ENCODE assay signal across 2 cellular contexts in genomic region chr1:162081316-162081715, GRCh38.
TF ChIP-seq lines count a peak whose summit lies in the region.

No MANE protein-coding gene starts in this region.

TF ChIP-seq in HCT116, 20 proteins besides CTCF, POLR2A, EP300 and RAD21:
- TF ChIP-seq CEBPB (IDR thresholded peaks at IDR 0.05; ENCODE audit: low read depth), result peak; percentile 26; the same call in 1 of the 2 replicates
- no peak for TF ChIP-seq EGR1 (IDR thresholded peaks at IDR 0.05; ENCODE audit: low read depth)
- TF ChIP-seq SP1 (IDR thresholded peaks at IDR 0.05; ENCODE audit: low read depth), result peak; percentile 48
- no peak for TF ChIP-seq YY1 (IDR thresholded peaks at IDR 0.05; ENCODE audit: extremely low read depth, insufficient replicate concordance, low read depth, low read length)
- TF ChIP-seq POLR2AphosphoS5 (IDR thresholded peaks at IDR 0.05; ENCODE audit: low read depth, low read length), result peak; percentile 33; the same call in 1 of the 2 replicates
- TF ChIP-seq ATF3 (IDR thresholded peaks at IDR 0.05), result no peak
- no peak for TF ChIP-seq ZNF274 (IDR thresholded peaks at IDR 0.05; ENCODE audit: low read depth, low read length)
- TF ChIP-seq TCF7L2 (IDR thresholded peaks at IDR 0.05; ENCODE audit: borderline replicate concordance, extremely low read depth, insufficient read depth, insufficient read length), result peak; percentile 19
- peak; percentile 68 for TF ChIP-seq FOSL1 (IDR thresholded peaks at IDR 0.05; ENCODE audit: low read depth)
- TF ChIP-seq CBX3 (IDR thresholded peaks at IDR 0.05; ENCODE audit: low read depth), result no peak; the same call in 1 of the 2 replicates
- peak; percentile 44; the same call in 1 of the 2 replicates for TF ChIP-seq MAX (IDR thresholded peaks at IDR 0.05)
- TF ChIP-seq JUND (IDR thresholded peaks at IDR 0.05), result peak; percentile 31

TF ChIP-seq in endothelial cell of umbilical vein, 7 proteins besides CTCF, POLR2A, EP300 and RAD21:
- TF ChIP-seq EZH2 (IDR thresholded peaks at IDR 0.05; ENCODE audit: borderline replicate concordance, low read depth, low read length, severe bottlenecking), result no peak
- peak; percentile 94 for TF ChIP-seq GATA2 (IDR thresholded peaks at IDR 0.05; ENCODE audit: insufficient read depth, insufficient read length, low read depth, low read length)
- no peak for TF ChIP-seq MYC (IDR thresholded peaks at IDR 0.05; ENCODE audit: low read depth, low read length)
- TF ChIP-seq JUN (IDR thresholded peaks at IDR 0.05; ENCODE audit: borderline replicate concordance, insufficient read depth, insufficient read length, low read depth), result peak; percentile 36
- peak; percentile 65 for TF ChIP-seq FOS (IDR thresholded peaks at IDR 0.05; ENCODE audit: borderline replicate concordance, insufficient read depth, low read length)
- TF ChIP-seq POLR2AphosphoS5 (IDR thresholded peaks at IDR 0.05; ENCODE audit: insufficient read depth, low read depth, low read length), result peak; percentile 71
- TF ChIP-seq MAX (IDR thresholded peaks at IDR 0.05; ENCODE audit: insufficient read depth, insufficient read length), result no peak
